In genomic region chr6:10276106-10276505, GRCh38 we compare ENCODE assay signal across 16 cellular contexts.
DNase-seq lines count a peak whose midpoint lies in the region; ATAC-seq and TF ChIP-seq lines count a peak whose summit lies in the region.
"Had no signal": no experiment of that assay in that cellular context is flagged by ENCODE, and none has a peak within 500 bp of the region (broad histone marks: within the 10 kb centered on the region; RNA-seq: fewer than 3 reads in every experiment).

No MANE protein-coding gene starts in this region.

- H3K36me3 ChIP-seq in kidney epithelial cell (ENCODE audit: control insufficient read depth, insufficient read depth, low read length) (no peaks in the 10 kb centered on the region), tibial artery (no peaks in the 10 kb centered on the region)
- H3K36me3 ChIP-seq in naive thymus-derived CD4-positive, alpha-beta T cell (ENCODE audit: control insufficient read depth in 2 of 3, insufficient read depth in 3 of 3, low read length in 3 of 3) = no peaks in the 10 kb centered on the region

- no peaks in the 10 kb centered on the region for H3K9me3 ChIP-seq in tibial artery
- H3K9me3 ChIP-seq in naive thymus-derived CD4-positive, alpha-beta T cell (ENCODE audit: control insufficient read depth in 2 of 3, low read length in 3 of 3) = no peaks in the 10 kb centered on the region

- TF ChIP-seq CTCF in astrocyte of the spinal cord (IDR thresholded peaks at IDR 0.05; ENCODE audit: low read depth, low read length) (no peak), kidney epithelial cell (IDR thresholded peaks at IDR 0.05; ENCODE audit: insufficient read depth, low read length, poor library complexity, severe bottlenecking) (no peak), tibial artery (IDR thresholded peaks at IDR 0.05) (no peak)

- in situ Hi-C loops in ACHN (cut with HindIII; ENCODE audit: low pct_ligation_motif_present, low pct_unique_long_range_greater_than_20kb, low sequenced_read_pairs) (no loop called here), astrocyte of the spinal cord (cut with HindIII; ENCODE audit: low sequenced_read_pairs) (no loop called here)

- H3K4me1 ChIP-seq in tibial artery = no peaks in the 10 kb centered on the region
- no peaks in the 10 kb centered on the region for H3K4me1 ChIP-seq in naive thymus-derived CD4-positive, alpha-beta T cell (ENCODE audit: control insufficient read depth in 2 of 2, insufficient read depth in 2 of 2, low read length in 2 of 2)

- DNase-seq in ACHN = peak; percentile 19
- DNase-seq in HT1080 (ENCODE audit: low read depth) = peak; percentile 55
- DNase-seq in astrocyte of the spinal cord (ENCODE audit: low read depth, low spot score) = peak; percentile 28
- DNase-seq in kidney epithelial cell (ENCODE audit: low read depth) = peak; percentile 35
- no peak for DNase-seq in AML-193 (lab: John Stamatoyannopoulos, UW)
- DNase-seq in tibial artery = no peak
- DNase-seq in naive thymus-derived CD4-positive, alpha-beta T cell = no peak
- no peak for DNase-seq in NCI-H1092 (lab: John Stamatoyannopoulos, UW)
- DNase-seq: activated CD4-positive, alpha-beta T cell treated with anti-CD3 and anti-CD28 coated beads, Interleukin-2, amount 50 U/mL, for 4 hours; activated gamma-delta T cell treated with Interleukin-2 at 50 U/mL for 16 hours; amygdala; NCI-H1105 treated with DMSO at 0.1 percent for 48 hours; NCI-H526 treated with DMSO at 0.1 percent for 48 hours had no signal

- H3K4me1 Mint-ChIP-seq in naive thymus-derived CD4-positive, alpha-beta T cell = no peaks in the 10 kb centered on the region

- H3K27ac ChIP-seq in tibial artery = no peak overlapping the region
- H3K27ac ChIP-seq in naive thymus-derived CD4-positive, alpha-beta T cell (ENCODE audit: low read depth, low read length) = no peak overlapping the region
- H3K27ac ChIP-seq: C4-2B, VCaP had no signal

- no peak overlapping the region for H3K27ac Mint-ChIP-seq in naive thymus-derived CD4-positive, alpha-beta T cell
- H3K27ac Mint-ChIP-seq: T-helper 1 cell treated with Interleukin-12 subunit alpha and Interleukin-12 subunit beta and Interleukin-4 antibody, amounts not matched to agents 30 μg/mL and 1 μg/mL, for 36 hours had no signal

- no peak overlapping the region for H3K4me3 Mint-ChIP-seq in naive thymus-derived CD4-positive, alpha-beta T cell
- H3K4me3 Mint-ChIP-seq: T-helper 1 cell treated with Interleukin-12 subunit alpha and Interleukin-12 subunit beta and Interleukin-4 antibody, amounts not matched to agents 30 μg/mL and 1 μg/mL, for 36 hours had no signal

- no peak for ATAC-seq in naive thymus-derived CD4-positive, alpha-beta T cell

- H3K36me3 Mint-ChIP-seq in naive thymus-derived CD4-positive, alpha-beta T cell = no peaks in the 10 kb centered on the region

- POLR2A ChIA-PET in naive thymus-derived CD4-positive, alpha-beta T cell (lab: Charles Lee) = no interaction called here

- CTCF ChIA-PET in naive thymus-derived CD4-positive, alpha-beta T cell (lab: Charles Lee) = no interaction called here

- peaks cover 0 to 16% (median 10%) of the 10 kb centered on the region in 5 donors for H3K27me3 Mint-ChIP-seq in naive thymus-derived CD4-positive, alpha-beta T cell

- H3K27me3 ChIP-seq in kidney epithelial cell (ENCODE audit: control insufficient read depth, insufficient read depth, low read length) = no peaks in the 10 kb centered on the region
- no peaks in the 10 kb centered on the region for H3K27me3 ChIP-seq in tibial artery
- peaks cover 0 to 2% of the 10 kb centered on the region in 2 donors for H3K27me3 ChIP-seq in naive thymus-derived CD4-positive, alpha-beta T cell (ENCODE audit: control insufficient read depth in 2 of 2, insufficient read depth in 2 of 2, low read length in 2 of 2)

- H3K9me3 Mint-ChIP-seq in naive thymus-derived CD4-positive, alpha-beta T cell = peaks cover 0 to 12% (median 3%) of the 10 kb centered on the region in 11 donors
- H3K9me3 Mint-ChIP-seq: T-helper 1 cell treated with Interleukin-12 subunit alpha and Interleukin-12 subunit beta and Interleukin-4 antibody, amounts not matched to agents 30 μg/mL and 1 μg/mL, for 36 hours had no signal

- intact Hi-C loops in tibial artery (cut with DNase I; ENCODE audit: low total_unique reads) = no loop called here
- intact Hi-C loops in naive thymus-derived CD4-positive, alpha-beta T cell (cut with micrococcal nuclease) = no loop called here

- H3K4me3 ChIP-seq in astrocyte of the spinal cord (ENCODE audit: low read depth, low read length) (no peak overlapping the region), kidney epithelial cell (ENCODE audit: low read depth, low read length) (no peak overlapping the region), tibial artery (no peak overlapping the region)
- no peak overlapping the region for H3K4me3 ChIP-seq in naive thymus-derived CD4-positive, alpha-beta T cell (ENCODE audit: low read length)

Comparison
In these comparisons a context has a peak if more than half of its experiments do, and no peak if none do; other contexts are left out.
1. DNase-seq: peak in ACHN (single experiment), HT1080 (single experiment), astrocyte of the spinal cord (single experiment) and kidney epithelial cell (single experiment); none in AML-193 (0 of 2), tibial artery (0 of 2), naive thymus-derived CD4-positive, alpha-beta T cell (0 of 9) and NCI-H1092 (single experiment).